In the genomic region with DNA sequence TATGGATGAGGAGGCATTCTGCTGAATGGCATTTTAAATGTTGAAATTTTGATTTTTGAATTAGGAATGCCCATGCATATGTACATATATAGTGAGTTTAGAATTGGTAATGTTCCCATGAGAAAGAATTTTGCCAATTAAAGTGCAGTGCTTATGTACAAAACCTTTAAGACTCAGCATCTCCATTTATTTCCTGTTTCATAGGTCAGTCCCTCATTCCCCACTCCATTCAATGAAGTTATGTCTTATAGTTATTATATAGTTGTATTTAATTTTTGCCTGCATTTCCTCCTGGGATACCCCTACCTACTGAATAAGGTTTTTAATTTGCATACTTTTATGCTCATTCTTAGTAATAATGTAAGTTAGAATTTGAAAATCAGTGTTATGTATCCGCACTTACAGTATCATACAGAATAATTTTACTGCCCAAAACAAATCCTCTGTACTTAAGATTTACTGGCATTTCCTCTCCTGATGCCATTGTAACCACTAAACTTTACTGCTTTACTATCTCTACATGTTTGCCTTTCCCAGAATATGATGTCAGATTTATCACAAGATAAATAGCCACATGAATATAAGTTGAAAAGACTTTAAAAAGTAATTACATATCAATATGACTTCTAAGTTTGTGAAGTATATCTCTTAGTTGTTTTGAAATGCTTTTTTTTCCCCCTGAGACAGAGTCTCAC, we compare ENCODE assay signal across 26 cellular contexts.
DNase-seq lines count a peak whose midpoint lies in the region; ATAC-seq, FAIRE-seq and TF ChIP-seq lines count a peak whose summit lies in the region.
"Had no signal": no experiment of that assay in that cellular context is flagged by ENCODE, and none has a peak within 500 bp of the region (broad histone marks: within the 10 kb centered on the region; RNA-seq: fewer than 3 reads in every experiment).

No MANE protein-coding gene starts in this region.

- H3K27me3 ChIP-seq in OCI-LY3 (ENCODE audit: low read depth, low read length), result no peaks in the 10 kb centered on the region
- no peaks in the 10 kb centered on the region for H3K27me3 ChIP-seq in pancreas
- H3K27me3 ChIP-seq in thyroid gland, result no peaks in the 10 kb centered on the region
- H3K27me3 ChIP-seq: BLaER1 treated with 17β-estradiol and CSF1 and Interleukin-3, amounts not matched to agents 10 nM and 100 nM had no signal

- H3K79me2 ChIP-seq in OCI-LY3 (ENCODE audit: low read length), result no peaks in the 10 kb centered on the region

- no peak overlapping the region for H3K4me3 ChIP-seq in LNCaP clone FGC (ENCODE audit: low read depth, low read length)
- 0 out of 2 replicates have a peak overlapping the region, but pooled peaks have one; percentile 29 for H3K4me3 ChIP-seq in OCI-LY3 (ENCODE audit: low read length)
- H3K4me3 ChIP-seq in pancreas, result no peak overlapping the region
- no peak overlapping the region for H3K4me3 ChIP-seq in thyroid gland (replicated peaks in 1 of 3)
- H3K4me3 ChIP-seq: A549; BLaER1 treated with 17β-estradiol and CSF1 and Interleukin-3, amounts not matched to agents 10 nM and 100 nM; GM12878 had no signal

- peak overlapping the region; percentile 35 for H3K4me2 ChIP-seq in OCI-LY3 (ENCODE audit: low read length)
- H3K4me2 ChIP-seq: A549 had no signal

- peak overlapping the region; percentile 71 for H3K27ac ChIP-seq in OCI-LY3 (ENCODE audit: low read length)
- no peak overlapping the region for H3K27ac ChIP-seq in pancreas
- no peak overlapping the region for H3K27ac ChIP-seq in thyroid gland
- H3K27ac ChIP-seq: 22Rv1; A549; BLaER1 treated with 17β-estradiol and CSF1 and Interleukin-3, amounts not matched to agents 10 nM and 100 nM; C4-2B had no signal

- H3K9me3 ChIP-seq in OCI-LY3 (ENCODE audit: insufficient read depth, low read length) (peaks cover 8% of the 10 kb centered on the region; the same call in 1 of the 2 replicates), pancreas (no peaks in the 10 kb centered on the region), thyroid gland (no peaks in the 10 kb centered on the region)

- TF ChIP-seq POLR2A in thyroid gland (IDR thresholded peaks at IDR 0.05), result no peak

- 68 to 83% methylated on average over 1 of the region's 1 CpG for WGBS in pancreas, 2 donors
- WGBS in thyroid gland, 2 donors, result 79 to 88% methylated on average over 1 of the region's 1 CpG

- H2AFZ ChIP-seq in OCI-LY3 (ENCODE audit: low read depth, low read length), result no peak overlapping the region

- TF ChIP-seq CTCF in LNCaP clone FGC (IDR thresholded peaks at IDR 0.05; ENCODE audit: control insufficient read depth, extremely low read depth, insufficient read depth) (no peak), OCI-LY3 (IDR thresholded peaks at IDR 0.05; ENCODE audit: low read depth, low read length) (no peak), pancreas (IDR thresholded peaks at IDR 0.05) (no peak), thyroid gland (IDR thresholded peaks at IDR 0.05) (no peak)

- peak; percentile 37 for DNase-seq in LNCaP clone FGC (ENCODE audit: low read depth)
- DNase-seq in left colon, result no peak
- no peak for DNase-seq in pancreas
- no peak for DNase-seq in NCI-H748 (lab: John Stamatoyannopoulos, UW; ENCODE audit: unreplicated experiment)
- no peak for DNase-seq in GM19240 (ENCODE audit: insufficient read length, low spot score)
- no peak for DNase-seq in thyroid gland
- DNase-seq: AML-193; CD4-positive, alpha-beta memory T cell; CD4-positive, CD25-positive, alpha-beta regulatory T cell; CD8-positive, alpha-beta memory T cell; COR-L47; DMS 273 treated with DMSO at 0.1 percent for 48 hours; DMS153; DMS53; DMS79; DND-41; EL; GDM1 had no signal

- ATAC-seq in left colon (peak; percentile 89), pancreas (no peak)
- ATAC-seq: A549, GM12878 had no signal

- no peaks in the 10 kb centered on the region for H4K20me1 ChIP-seq in OCI-LY3 (ENCODE audit: insufficient read depth, low read length)
- H4K20me1 ChIP-seq: BLaER1 treated with 17β-estradiol and CSF1 and Interleukin-3, amounts not matched to agents 10 nM and 100 nM had no signal

- intact Hi-C loops in left colon (cut with DNase I, micrococcal nuclease), result no loop called here
- intact Hi-C loops in pancreas (cut with DNase I), result no loop called here
- intact Hi-C loops in thyroid gland (cut with DNase I), result no loop called here

- H3K9ac ChIP-seq in OCI-LY3 (ENCODE audit: low read length), result no peak overlapping the region
- H3K9ac ChIP-seq: BLaER1 treated with 17β-estradiol and CSF1 and Interleukin-3, amounts not matched to agents 10 nM and 100 nM had no signal

- H3K4me1 ChIP-seq in OCI-LY3 (ENCODE audit: low read length), result peaks cover 26% of the 10 kb centered on the region
- no peaks in the 10 kb centered on the region for H3K4me1 ChIP-seq in pancreas
- no peaks in the 10 kb centered on the region for H3K4me1 ChIP-seq in thyroid gland
- H3K4me1 ChIP-seq: A549 had no signal

- H3K36me3 ChIP-seq in OCI-LY3 (replicated peaks; ENCODE audit: low read depth, low read length) (no peaks in the 10 kb centered on the region), pancreas (no peaks in the 10 kb centered on the region), thyroid gland (no peaks in the 10 kb centered on the region)
- H3K36me3 ChIP-seq: BLaER1 treated with 17β-estradiol and CSF1 and Interleukin-3, amounts not matched to agents 10 nM and 100 nM had no signal

- FAIRE-seq in pancreas (lab: Jason Lieb, UNC), result peak; percentile 9
- FAIRE-seq: A549, GM12878, GM12892, GM18507 had no signal
